Comparison of ENCODE assay signal across 8 cellular contexts in the genomic region with DNA sequence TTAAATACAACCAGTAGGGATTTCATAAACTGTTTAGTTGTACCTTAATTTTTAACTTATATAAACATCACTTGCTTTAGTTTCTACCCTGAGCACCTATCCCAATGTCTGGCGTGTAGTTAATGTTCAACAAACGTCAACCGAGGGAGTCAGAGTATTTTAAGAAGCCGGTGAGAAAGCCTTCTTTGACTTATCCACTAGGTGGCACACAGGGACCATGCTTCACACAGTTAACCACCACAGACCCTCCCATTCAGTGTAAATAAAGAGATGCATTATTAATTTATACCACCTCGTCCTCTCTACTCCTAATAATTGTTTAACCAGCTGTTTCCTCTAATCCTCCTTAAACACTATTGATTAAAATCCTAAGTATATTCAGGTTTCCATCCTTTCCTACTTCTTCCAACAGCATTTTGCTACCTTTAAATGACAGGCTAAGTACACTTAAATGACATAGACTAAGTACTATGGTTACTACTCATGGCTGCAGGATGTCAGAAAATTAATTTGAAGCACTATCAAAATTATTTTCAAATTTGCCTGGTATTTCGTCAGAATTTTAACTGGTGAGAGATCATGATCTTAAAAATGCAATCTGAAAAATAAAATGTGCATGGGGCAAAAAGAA. TPM values are rescaled to one million over a fixed set of nuclear protein-coding genes. Genes with fewer than 3 reads are reported as not detected.
DNase-seq lines count a peak whose midpoint lies in the region; ATAC-seq and TF ChIP-seq lines count a peak whose summit lies in the region.

No MANE protein-coding gene starts in this region.

- H3K4me3 ChIP-seq in GM06990 (replicated peaks; ENCODE audit: low read depth, low read length) (no peak overlapping the region), adrenal gland (no peak overlapping the region), right atrium auricular region (no peak overlapping the region), smooth muscle cell (peak overlapping the region; percentile 68)

- peaks cover 0 to 9% of the 10 kb centered on the region in 2 donors for H3K4me1 ChIP-seq in adrenal gland (replicated peaks in 1 of 2)
- H3K4me1 ChIP-seq in right atrium auricular region: peaks cover 0 to 19% of the 10 kb centered on the region in 2 donors
- peaks cover 30% of the 10 kb centered on the region for H3K4me1 ChIP-seq in smooth muscle cell (ENCODE audit: low read depth)

- H3K36me3 ChIP-seq in GM06990 (ENCODE audit: control insufficient read depth, insufficient read depth, low read length) (no peaks in the 10 kb centered on the region), adrenal gland (replicated peaks in 1 of 2) (no peaks in the 10 kb centered on the region), right atrium auricular region (no peaks in the 10 kb centered on the region), smooth muscle cell (ENCODE audit: low read depth) (no peaks in the 10 kb centered on the region)

- H3F3A ChIP-seq in smooth muscle cell (ENCODE audit: low read depth): no peaks in the 10 kb centered on the region

- H3K9ac ChIP-seq in smooth muscle cell (ENCODE audit: low read depth): peak overlapping the region; percentile 6

- TF ChIP-seq CTCF in GM06990 (IDR thresholded peaks at IDR 0.05; ENCODE audit: insufficient read depth, low read length, poor library complexity, severe bottlenecking) (peak; percentile 68), adrenal gland (IDR thresholded peaks at IDR 0.05) (peak; percentile 53 to 88 (median 76)), right atrium auricular region (IDR thresholded peaks at IDR 0.05) (peak; percentile 52 to 88), smooth muscle cell (IDR thresholded peaks at IDR 0.05; ENCODE audit: borderline replicate concordance, insufficient read depth, poor library complexity, severe bottlenecking) (peak; percentile 87)

- H3K79me2 ChIP-seq in smooth muscle cell (ENCODE audit: low read depth): peaks cover 48% of the 10 kb centered on the region

- intact Hi-C loops in adrenal gland (cut with DNase I): no loop called here

- 5 to 6% (median 5%) methylated on average over 6 of the region's 6 CpGs for WGBS in adrenal gland, 4 donors
- 2% methylated on average over 6 of the region's 6 CpGs for WGBS in smooth muscle cell (ENCODE audit: low lambda C conversion rate)

- no peaks in the 10 kb centered on the region; the same call in none of the 2 replicates for H3K27me3 ChIP-seq in GM06990 (replicated peaks; ENCODE audit: control insufficient read depth, insufficient read depth, low read length)
- H3K27me3 ChIP-seq in adrenal gland: peaks cover 31% of the 10 kb centered on the region
- peaks cover 0 to 6% of the 10 kb centered on the region in 2 donors for H3K27me3 ChIP-seq in right atrium auricular region
- no peaks in the 10 kb centered on the region for H3K27me3 ChIP-seq in smooth muscle cell (ENCODE audit: low read depth)

- H3K27ac ChIP-seq in adrenal gland: no peak overlapping the region
- no peak overlapping the region for H3K27ac ChIP-seq in right atrium auricular region
- H3K27ac ChIP-seq in smooth muscle cell (ENCODE audit: low read depth): peak overlapping the region; percentile 36

- TF ChIP-seq POLR2A in adrenal gland (IDR thresholded peaks at IDR 0.05): no peak

- H3K9me3 ChIP-seq in adrenal gland (replicated peaks in 1 of 3) (no peaks in the 10 kb centered on the region), right atrium auricular region (no peaks in the 10 kb centered on the region), smooth muscle cell (replicated peaks; ENCODE audit: low read depth) (no peaks in the 10 kb centered on the region)

- ATAC-seq in GM21526 (IDR thresholded peaks at IDR 0.05; ENCODE audit: low FRiP score, unreplicated experiment) (peak; percentile 88), HG03565 (IDR thresholded peaks at IDR 0.05; ENCODE audit: unreplicated experiment) (peak; percentile 83)

- DNase-seq in GM06990 (ENCODE audit: extremely low read depth, insufficient read length) (no peak), NCI-H510A (lab: John Stamatoyannopoulos, UW) (peak; percentile 62), adrenal gland (peak; percentile 19 to 61 (median 28)), right atrium auricular region (ENCODE audit: low spot score) (no peak), smooth muscle cell (lab: John Stamatoyannopoulos, UW; ENCODE audit: unreplicated experiment) (no peak)
- DNase-seq in activated naive CD4-positive, alpha-beta T cell treated with Interleukin-2 at 50 U/mL for 16 hours: no peak

- H4K20me1 ChIP-seq in smooth muscle cell (ENCODE audit: low read depth): no peaks in the 10 kb centered on the region

- H2AFZ ChIP-seq in smooth muscle cell (ENCODE audit: low read depth): peak overlapping the region; percentile 90

- H3K4me2 ChIP-seq in smooth muscle cell: peak overlapping the region; percentile 86

RNA-seq across cellular contexts. Expression of a gene that starts 2.3 kb away (rescaled TPM):
- total RNA-seq in adrenal gland (not detected), right atrium auricular region (under 1 TPM; 0.12 to 0.19 TPM), smooth muscle cell (69.8 and 133 TPM in 2 replicates)
- polyA plus RNA-seq in adrenal gland (not detected), smooth muscle cell (93.8 and 119 TPM in 2 replicates)

Comparison
In these comparisons a context has a peak if more than half of its experiments do, and no peak if none do; other contexts are left out.
1. DNase-seq: peak in NCI-H510A (single experiment) and adrenal gland (7 of 7); none in GM06990 (single experiment), right atrium auricular region (single experiment), smooth muscle cell (single experiment) and activated naive CD4-positive, alpha-beta T cell treated with Interleukin-2 at 50 U/mL for 16 hours (single experiment).
2. RNA of a gene that starts 2.3 kb away (total RNA-seq): 69.8 to 133 TPM in smooth muscle cell; 0.12 to 0.19 TPM in right atrium auricular region and not detected in adrenal gland; every median in the first group is over 10 times any median in the second.
3. Peak in every context shown above with its lines, with median percentiles within 50 percentile points of each other: CTCF ChIP-seq.